In the genomic region with DNA sequence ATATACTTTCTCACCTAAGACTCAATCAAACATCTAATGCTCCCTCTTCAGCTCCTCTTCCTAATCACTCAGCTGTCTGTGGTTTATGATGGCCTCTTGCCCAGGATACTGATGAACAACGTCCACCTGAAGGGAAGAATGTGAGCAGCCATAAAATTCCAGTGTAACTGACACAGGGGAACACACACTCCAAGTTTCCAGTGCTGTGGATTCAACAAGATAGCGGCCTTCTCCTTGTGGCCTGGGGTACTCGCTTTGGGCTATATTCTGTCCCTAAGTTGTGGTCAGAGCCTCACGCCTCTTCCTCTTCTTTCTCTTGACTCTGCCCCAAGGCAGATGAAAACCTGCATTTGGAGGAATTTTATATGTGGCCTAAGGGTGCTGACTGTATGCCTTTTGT, we compare ENCODE assay signal across 13 cellular contexts. TPM values are rescaled to one million over a fixed set of nuclear protein-coding genes. Genes with fewer than 3 reads are reported as not detected.
DNase-seq lines count a peak whose midpoint lies in the region; ATAC-seq and TF ChIP-seq lines count a peak whose summit lies in the region.
"Had no signal": no experiment of that assay in that cellular context is flagged by ENCODE, and none has a peak within 500 bp of the region (broad histone marks: within the 10 kb centered on the region; RNA-seq: fewer than 3 reads in every experiment).

No MANE protein-coding gene starts in this region.

- no peak for TF ChIP-seq POLR2A in stomach (IDR thresholded peaks at IDR 0.05)

- H3K9me3 Mint-ChIP-seq in activated naive CD4-positive, alpha-beta T cell treated with anti-CD3 and anti-CD28 coated beads for 36 hours, result no peaks in the 10 kb centered on the region
- no peaks in the 10 kb centered on the region for H3K9me3 Mint-ChIP-seq in immature natural killer cell

- no peak overlapping the region for H3K4me2 ChIP-seq in osteoblast (ENCODE audit: insufficient read depth, low read length)

- ATAC-seq in T-helper 17 cell (no peak), HG03439 (IDR thresholded peaks at IDR 0.05; ENCODE audit: unreplicated experiment) (no peak)
- ATAC-seq: HepG2, left ventricle myocardium superior had no signal

- H3K4me1 ChIP-seq in stomach, result peaks cover 53 to 100% (median 86%) of the 10 kb centered on the region in 4 donors
- H3K4me1 ChIP-seq in osteoblast (ENCODE audit: insufficient read depth, low read length), result peaks cover 63% of the 10 kb centered on the region

- H3K27ac Mint-ChIP-seq in activated naive CD4-positive, alpha-beta T cell treated with anti-CD3 and anti-CD28 coated beads for 36 hours, result peak overlapping the region; percentile 55
- H3K27ac Mint-ChIP-seq in T-helper 17 cell (peak overlapping the region; percentile 94), immature natural killer cell (peak overlapping the region; percentile 78 to 96 (median 90))

- CTCF ChIA-PET in activated naive CD4-positive, alpha-beta T cell treated with anti-CD3 and anti-CD28 coated beads for 36 hours (lab: Charles Lee), result interaction anchor here (0.6 kb wide), 2 partner anchors 10 to 130 kb away, joined by 3 read pairs; no protein-coding TSS in a partner anchor

- H3K27ac ChIP-seq in stomach, result peak overlapping the region in 3 of 5 donors; percentile 5 to 99 (median 97)
- H3K27ac ChIP-seq in osteoblast (ENCODE audit: low read depth, low read length), result no peak overlapping the region
- H3K27ac ChIP-seq: prostate gland, WERI-Rb-1 had no signal

- TF ChIP-seq CTCF in stomach (IDR thresholded peaks at IDR 0.05), result no peak
- TF ChIP-seq CTCF in osteoblast (IDR thresholded peaks at IDR 0.05; ENCODE audit: extremely low read depth, low read depth, low read length), result no peak

- H3K9me3 ChIP-seq in T-helper 17 cell (ENCODE audit: control insufficient read depth, low read length, poor library complexity, severe bottlenecking) (no peaks in the 10 kb centered on the region), stomach (no peaks in the 10 kb centered on the region), osteoblast (ENCODE audit: low read depth, low read length) (no peaks in the 10 kb centered on the region)
- H3K9me3 ChIP-seq: prostate gland had no signal

- no peak for TF ChIP-seq EP300 in stomach (IDR thresholded peaks at IDR 0.05)

- no peak overlapping the region for H2AFZ ChIP-seq in osteoblast (ENCODE audit: low read length)

- H3K4me3 ChIP-seq in stomach (no peak overlapping the region), osteoblast (ENCODE audit: insufficient read depth, low read length) (no peak overlapping the region)
- H3K4me3 ChIP-seq: prostate gland had no signal

- H3K36me3 ChIP-seq in stomach (no peaks in the 10 kb centered on the region), osteoblast (ENCODE audit: insufficient read depth, low read length) (peaks cover 4% of the 10 kb centered on the region)
- H3K36me3 ChIP-seq: prostate gland, WERI-Rb-1 had no signal

- H3K27me3 Mint-ChIP-seq in activated naive CD4-positive, alpha-beta T cell treated with anti-CD3 and anti-CD28 coated beads for 36 hours (ENCODE audit: low read depth), result no peaks in the 10 kb centered on the region
- H3K27me3 Mint-ChIP-seq in T-helper 17 cell (no peaks in the 10 kb centered on the region), immature natural killer cell (ENCODE audit: low read depth in 3 of 3) (peaks cover 4 to 23% (median 14%) of the 10 kb centered on the region in 3 donors)

- peaks cover 2% of the 10 kb centered on the region for H3K36me3 Mint-ChIP-seq in activated naive CD4-positive, alpha-beta T cell treated with anti-CD3 and anti-CD28 coated beads for 36 hours (ENCODE audit: low read depth)
- H3K36me3 Mint-ChIP-seq in T-helper 17 cell (ENCODE audit: low read depth) (no peaks in the 10 kb centered on the region), immature natural killer cell (no peaks in the 10 kb centered on the region)

- WGBS in stomach, 5 donors, result 67 to 78% (median 75%) methylated on average over 4 of the region's 4 CpGs

- intact Hi-C loops in activated naive CD4-positive, alpha-beta T cell treated with anti-CD3 and anti-CD28 coated beads for 36 hours (cut with micrococcal nuclease), result loop anchor here (5.0 kb wide), 1 partner anchor 662 kb away; a partner anchor contains a TSS
- intact Hi-C loops in stomach (cut with DNase I; ENCODE audit: low total_unique reads), result no loop called here

- H4K20me1 ChIP-seq in osteoblast (ENCODE audit: insufficient read depth, low read length), result peaks cover 52% of the 10 kb centered on the region

- peaks cover 89% of the 10 kb centered on the region for H3K4me1 Mint-ChIP-seq in activated naive CD4-positive, alpha-beta T cell treated with anti-CD3 and anti-CD28 coated beads for 36 hours (ENCODE audit: low read depth)
- H3K4me1 Mint-ChIP-seq in T-helper 17 cell (peaks cover 76% of the 10 kb centered on the region), immature natural killer cell (peaks cover 97 to 100% of the 10 kb centered on the region in 2 donors)

- H3K27me3 ChIP-seq in stomach, result no peaks in the 10 kb centered on the region
- H3K27me3 ChIP-seq in osteoblast (ENCODE audit: insufficient read depth, low read length), result no peaks in the 10 kb centered on the region

- H3K79me2 ChIP-seq in osteoblast (ENCODE audit: insufficient read depth, low read length), result peaks cover 97% of the 10 kb centered on the region

- no peak overlapping the region for H3K4me3 Mint-ChIP-seq in activated naive CD4-positive, alpha-beta T cell treated with anti-CD3 and anti-CD28 coated beads for 36 hours
- H3K4me3 Mint-ChIP-seq in T-helper 17 cell (peak overlapping the region; percentile 59), immature natural killer cell (peak overlapping the region; percentile 16 to 65 (median 46))

- DNase-seq in activated naive CD4-positive, alpha-beta T cell treated with anti-CD3 and anti-CD28 coated beads for 36 hours, result no peak
- DNase-seq in activated naive CD4-positive, alpha-beta T cell (lab: John Stamatoyannopoulos, UW), result no peak
- DNase-seq in T-helper 17 cell (no peak), immature natural killer cell (no peak), stomach (no peak), osteoblast (ENCODE audit: insufficient read length, low spot score, missing footprints) (no peak), GDM1 (lab: John Stamatoyannopoulos, UW) (no peak)
- DNase-seq: left ventricle myocardium superior, NCI-H187, WERI-Rb-1 had no signal

RNA-seq across cellular contexts. Expression of a gene that starts 11.7 kb away (rescaled TPM):
- 10 to 100 TPM; 42.8 to 44.1 TPM for total RNA-seq in activated naive CD4-positive, alpha-beta T cell treated with anti-CD3 and anti-CD28 coated beads for 36 hours
- total RNA-seq in T-helper 17 cell (100 to 1,000 TPM; 106 to 126 TPM), stomach (100 to 1,000 TPM in 1 of 5 donors, 10 to 100 TPM in 3, 1 to 10 TPM in 1; 6.4 to 125 (median 25.0) TPM), osteoblast (63.7 and 76.3 TPM in 2 replicates)
- polyA plus RNA-seq in immature natural killer cell (10 to 100 TPM; 21.7 to 49.2 (median 44.2) TPM), stomach (10 to 100 TPM; 23.4 to 31.4 (median 24.8) TPM)
